1 cellular context compared by ENCODE assay signal in the genomic region with DNA sequence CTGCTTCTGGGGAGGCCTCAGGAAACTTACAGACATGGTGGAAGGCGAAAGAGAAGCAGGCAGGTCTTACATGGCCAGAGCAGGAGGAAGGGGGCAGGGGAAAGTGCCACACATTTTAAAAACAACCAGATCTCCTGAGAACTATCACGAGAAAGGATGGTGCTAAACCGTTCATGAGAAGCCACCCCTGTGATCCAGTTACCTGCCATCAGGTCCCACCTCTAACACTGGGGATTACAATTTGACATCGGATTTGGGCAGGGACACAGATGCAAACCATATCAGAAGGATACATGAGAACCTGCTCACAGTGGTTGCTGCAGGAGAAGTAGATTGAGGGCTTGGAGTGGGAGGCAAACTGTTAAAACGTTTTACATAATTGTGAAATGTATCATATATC.
TF ChIP-seq lines count a peak whose summit lies in the region.

No MANE protein-coding gene starts in this region.

TF ChIP-seq in H1, 55 proteins besides CTCF, POLR2A, EP300 and RAD21 (continued from another document):
- no peak for TF ChIP-seq CHD1 (IDR thresholded peaks at IDR 0.05; ENCODE audit: low read depth, low read length)
